In genomic region chr9:1319436-1319835, GRCh38 we compare ENCODE assay signal across 26 cellular contexts.
"Had no signal": no experiment of that assay in that cellular context is flagged by ENCODE, and none has a peak within 500 bp of the region (broad histone marks: within the 10 kb centered on the region; RNA-seq: fewer than 3 reads in every experiment).

No MANE protein-coding gene starts in this region.

- H3K36me3 ChIP-seq: Peyer's patch had no signal

- H3K27me3 Mint-ChIP-seq: activated CD4-positive, alpha-beta memory T cell treated with anti-CD3 and anti-CD28 coated beads for 36 hours had no signal

- H3K4me1 ChIP-seq: Peyer's patch had no signal

- H3K27ac ChIP-seq: Peyer's patch, RWPE1 had no signal

- H3K27ac Mint-ChIP-seq: activated B cell treated with CpG ODN at 0.5 μM for 24 hours; activated CD4-positive, alpha-beta memory T cell treated with anti-CD3 and anti-CD28 coated beads for 36 hours; activated CD4-positive, alpha-beta T cell treated with anti-CD3 and anti-CD28 coated beads, Interleukin-2, amount 10 ng/mL, durations not matched to agents 7 days and 5 days; activated naive CD8-positive, alpha-beta T cell treated with anti-CD3 and anti-CD28 coated beads for 36 hours; T-cell had no signal

- H3K4me3 Mint-ChIP-seq: activated B cell treated with CpG ODN at 0.5 μM for 24 hours; activated CD4-positive, alpha-beta memory T cell treated with anti-CD3 and anti-CD28 coated beads for 36 hours; activated CD4-positive, alpha-beta T cell treated with anti-CD3 and anti-CD28 coated beads, Interleukin-2, amount 10 ng/mL, durations not matched to agents 7 days and 5 days; activated naive CD8-positive, alpha-beta T cell treated with anti-CD3 and anti-CD28 coated beads for 36 hours; activated T-cell treated with anti-CD3 and anti-CD28 coated beads, Interleukin-2, amount 50 U/mL, for 4 hours; T-cell had no signal

- H3K27me3 ChIP-seq: Peyer's patch had no signal

- H3K4me3 ChIP-seq: K562, Peyer's patch had no signal

- ATAC-seq: activated T-cell treated with anti-CD3 and anti-CD28 coated beads, Interleukin-2, amount 50 U/mL, for 4 hours; K562; T-cell had no signal

- DNase-seq: activated B cell treated with CpG ODN at 0.5 μM for 24 hours; activated CD4-positive, alpha-beta memory T cell treated with anti-CD3 and anti-CD28 coated beads for 36 hours; activated CD4-positive, alpha-beta T cell treated with anti-CD3 and anti-CD28 coated beads for 1 hour; activated CD4-positive, alpha-beta T cell treated with anti-CD3 and anti-CD28 coated beads, Interleukin-2, amount 10 ng/mL, durations not matched to agents 7 days and 5 days; activated CD8-positive, alpha-beta memory T cell treated with anti-CD3 and anti-CD28 coated beads for 24 hours; activated effector memory CD4-positive, alpha-beta T cell treated with anti-CD3 and anti-CD28 coated beads, Interleukin-2, amount 50 U/mL, for 16 hours; activated naive CD4-positive, alpha-beta T cell treated with Interleukin-2 at 50 U/mL for 16 hours; activated naive CD8-positive, alpha-beta T cell treated with anti-CD3 and anti-CD28 coated beads for 36 hours; activated T-cell treated with anti-CD3 and anti-CD28 coated beads, Interleukin-2, amount 50 U/mL, for 4 hours; caudate nucleus; Karpas-422; MM.1S; NCI-H1105; NCI-H1436; NCI-H187; NCI-H2081; NCI-H446 treated with DMSO at 0.1 percent for 48 hours; NCI-H524 treated with DMSO at 0.1 percent for 48 hours; Peyer's patch; SHP77; T-cell; T-helper 2 cell; T1000 had no signal

- FAIRE-seq: K562, TTC549 had no signal

- H3K36me3 Mint-ChIP-seq: activated CD4-positive, alpha-beta memory T cell treated with anti-CD3 and anti-CD28 coated beads for 36 hours; activated naive CD8-positive, alpha-beta T cell treated with anti-CD3 and anti-CD28 coated beads for 36 hours; T-cell had no signal

- H3K9me3 ChIP-seq: Peyer's patch had no signal

- H3K4me1 Mint-ChIP-seq: activated B cell treated with CpG ODN at 0.5 μM for 24 hours; activated CD4-positive, alpha-beta T cell treated with anti-CD3 and anti-CD28 coated beads, Interleukin-2, amount 10 ng/mL, durations not matched to agents 7 days and 5 days; activated naive CD8-positive, alpha-beta T cell treated with anti-CD3 and anti-CD28 coated beads for 36 hours; T-cell had no signal
